8 cellular contexts compared by ENCODE assay signal in the genomic region with DNA sequence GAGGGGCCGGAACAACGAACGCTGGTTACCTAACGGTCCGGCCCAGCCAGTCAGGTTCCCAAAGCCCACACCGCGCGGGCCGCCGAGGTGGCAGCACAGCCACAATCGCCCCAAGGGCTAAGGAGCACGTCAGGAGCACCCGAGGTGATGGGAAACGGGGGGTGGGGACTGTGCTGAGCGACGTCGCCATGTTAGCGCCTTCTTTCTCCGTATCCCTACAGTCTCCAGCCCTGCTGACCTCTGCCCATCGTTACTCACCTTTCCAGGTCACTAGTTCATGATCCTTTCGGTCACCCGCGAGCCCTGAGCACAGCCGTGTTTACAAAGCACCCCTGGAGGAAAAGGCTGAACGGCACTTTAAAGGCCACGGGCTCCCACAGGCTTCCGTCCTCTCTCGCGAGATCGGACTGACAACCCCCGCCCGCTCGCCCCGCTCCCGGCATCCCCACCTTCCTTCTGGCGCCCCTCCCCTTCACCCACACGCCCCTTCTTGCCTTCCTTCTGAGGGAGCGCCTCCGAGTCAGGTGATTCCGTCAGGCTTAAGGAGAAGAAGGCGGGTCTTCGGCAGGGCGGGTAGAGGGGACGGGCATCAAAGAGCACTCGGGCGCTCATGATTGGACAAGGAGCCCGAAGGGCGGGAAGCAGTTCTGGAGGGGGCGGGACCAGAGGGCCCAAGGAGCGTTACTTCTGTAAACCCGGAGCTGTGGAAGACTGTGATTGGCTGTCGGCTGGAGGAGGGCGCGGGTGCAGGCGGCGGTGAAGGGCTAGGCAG. TPM values are rescaled to one million over a fixed set of nuclear protein-coding genes. Genes with fewer than 3 reads are reported as not detected.
DNase-seq lines count a peak whose midpoint lies in the region; ATAC-seq, FAIRE-seq and TF ChIP-seq lines count a peak whose summit lies in the region.

A gene with protein sequence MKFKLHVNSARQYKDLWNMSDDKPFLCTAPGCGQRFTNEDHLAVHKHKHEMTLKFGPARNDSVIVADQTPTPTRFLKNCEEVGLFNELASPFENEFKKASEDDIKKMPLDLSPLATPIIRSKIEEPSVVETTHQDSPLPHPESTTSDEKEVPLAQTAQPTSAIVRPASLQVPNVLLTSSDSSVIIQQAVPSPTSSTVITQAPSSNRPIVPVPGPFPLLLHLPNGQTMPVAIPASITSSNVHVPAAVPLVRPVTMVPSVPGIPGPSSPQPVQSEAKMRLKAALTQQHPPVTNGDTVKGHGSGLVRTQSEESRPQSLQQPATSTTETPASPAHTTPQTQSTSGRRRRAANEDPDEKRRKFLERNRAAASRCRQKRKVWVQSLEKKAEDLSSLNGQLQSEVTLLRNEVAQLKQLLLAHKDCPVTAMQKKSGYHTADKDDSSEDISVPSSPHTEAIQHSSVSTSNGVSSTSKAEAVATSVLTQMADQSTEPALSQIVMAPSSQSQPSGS (minus strand): TSS at position 412 of the 772 bp plus-strand sequence. CDS start 31,760 bp downstream, outside the sequence.

- no peak for TF ChIP-seq CTCF in AG04450 (IDR thresholded peaks at IDR 0.05; ENCODE audit: low read depth, low read length)
- no peak for TF ChIP-seq CTCF in WTC11 (IDR thresholded peaks at IDR 0.05)
- peak; percentile 11 for TF ChIP-seq CTCF in cardiac fibroblast (IDR thresholded peaks at IDR 0.05; ENCODE audit: low read depth, low read length)

- peaks cover 10% of the 10 kb centered on the region for H3K4me1 Mint-ChIP-seq in WTC11

- ATAC-seq in GM18909 (IDR thresholded peaks at IDR 0.05; ENCODE audit: poor library complexity, unreplicated experiment) = peak; percentile 97
- peak; percentile 94 for ATAC-seq in HG03175 (IDR thresholded peaks at IDR 0.05; ENCODE audit: unreplicated experiment)
- ATAC-seq in WTC11 = peak; percentile 96

- H3K4me1 ChIP-seq in small intestine (ENCODE audit: control insufficient read depth in 2 of 2, insufficient read depth in 1 of 2, low read depth in 1 of 2, low read length in 1 of 2) = no peaks in the 10 kb centered on the region

- no peaks in the 10 kb centered on the region; the same call in 1 of the 2 replicates for H3K9me3 Mint-ChIP-seq in WTC11

- POLR2A ChIA-PET in AG04450 (lab: Yijun Ruan, JAX) (interaction anchor here (0.6 to 1.0 kb wide), 5 partner anchors 13 to 389 kb away, joined by 3 to 6 read pairs (median 4); a partner anchor contains a TSS), WTC11 (lab: Charles Lee) (interaction anchor here (0.7 to 1.3 kb wide), 6 partner anchors 11 to 831 kb away, joined by 3 to 10 read pairs (median 3); a partner anchor contains a TSS)

- no peaks in the 10 kb centered on the region for H3K27me3 Mint-ChIP-seq in WTC11 (ENCODE audit: low read depth)

- peak within 1 kb of the TSS; percentile 100 for H3K4me3 ChIP-seq in AG04450 (ENCODE audit: low read depth, low read length)
- peak within 1 kb of the TSS; percentile 79 to 99 for H3K4me3 ChIP-seq in cardiac fibroblast (replicated peaks in 1 of 2; ENCODE audit: low read depth in 2 of 2, low read length in 2 of 2)
- H3K4me3 ChIP-seq in small intestine (ENCODE audit: low read depth in 1 of 2, low read length in 2 of 2) = peak within 1 kb of the TSS; percentile 73 to 81

- H3K9me3 ChIP-seq in AG04450 (ENCODE audit: control insufficient read depth, insufficient read depth, low read length) (peaks cover 3% of the 10 kb centered on the region; the same call in 1 of the 2 replicates), small intestine (ENCODE audit: control insufficient read depth, low read depth) (no peaks in the 10 kb centered on the region)

- peak within 1 kb of the TSS; percentile 100 for H3K4me3 Mint-ChIP-seq in WTC11

- H3K27ac ChIP-seq in AG04450 (ENCODE audit: low read depth, low read length) = peak within 1 kb of the TSS; percentile 89
- H3K27ac ChIP-seq in small intestine (ENCODE audit: low read depth in 1 of 2, low read length in 1 of 2) = peak within 1 kb of the TSS; percentile 75 to 95

- DNase-seq in AG04450 (ENCODE audit: low read depth, low spot score) (peak; percentile 100), NCI-H226 (peak; percentile 99), WTC11 (ENCODE audit: low spot score) (peak; percentile 99), cardiac fibroblast (ENCODE audit: low read depth in 2 of 2) (peak; percentile 100), iPS-NIHi11 (ENCODE audit: low spot score) (peak; percentile 93), small intestine (peak; percentile 100)

- H3K27ac Mint-ChIP-seq in WTC11 = peak within 1 kb of the TSS; percentile 100

- 0 to 1% (median 1%) methylated on average over 48 to 56 of the region's 56 CpGs for WGBS in small intestine, 3 donors

- FAIRE-seq in small intestine (lab: Jason Lieb, UNC) = peak; percentile 95

- H3K36me3 Mint-ChIP-seq in WTC11 = peaks cover 3% of the 10 kb centered on the region; the same call in 1 of the 2 replicates

- H3K27me3 ChIP-seq in AG04450 (ENCODE audit: control insufficient read depth, insufficient read depth, low read length) = no peaks in the 10 kb centered on the region
- no peaks in the 10 kb centered on the region for H3K27me3 ChIP-seq in small intestine (ENCODE audit: control insufficient read depth in 2 of 2, insufficient read depth in 2 of 2, low read length in 2 of 2)

- CTCF ChIA-PET in AG04450 (lab: Charles Lee) (interaction anchor here (0.6 to 1.2 kb wide), 4 partner anchors 9 to 926 kb away, joined by 3 to 5 read pairs (median 4); no protein-coding TSS in a partner anchor), WTC11 (lab: Charles Lee) (interaction anchor here (0.6 to 1.4 kb wide), 12 partner anchors 13 to 846 kb away, joined by 3 to 7 read pairs (median 3); a partner anchor contains a TSS)

- H3K36me3 ChIP-seq in small intestine (ENCODE audit: control insufficient read depth in 2 of 2, insufficient read depth in 2 of 2, low read length in 2 of 2) = peaks cover 0 to 2% of the 10 kb centered on the region in 2 donors

TF ChIP-seq in WTC11, 78 proteins besides CTCF, POLR2A, EP300 and RAD21 (continues in another document):
- TF ChIP-seq JUN (CRISPR knock-in tag; IDR thresholded peaks at IDR 0.05) (no peak), FOXJ3 (CRISPR knock-in tag; IDR thresholded peaks at IDR 0.05; ENCODE audit: borderline replicate concordance) (no peak)
- TF ChIP-seq, protein P1, sequence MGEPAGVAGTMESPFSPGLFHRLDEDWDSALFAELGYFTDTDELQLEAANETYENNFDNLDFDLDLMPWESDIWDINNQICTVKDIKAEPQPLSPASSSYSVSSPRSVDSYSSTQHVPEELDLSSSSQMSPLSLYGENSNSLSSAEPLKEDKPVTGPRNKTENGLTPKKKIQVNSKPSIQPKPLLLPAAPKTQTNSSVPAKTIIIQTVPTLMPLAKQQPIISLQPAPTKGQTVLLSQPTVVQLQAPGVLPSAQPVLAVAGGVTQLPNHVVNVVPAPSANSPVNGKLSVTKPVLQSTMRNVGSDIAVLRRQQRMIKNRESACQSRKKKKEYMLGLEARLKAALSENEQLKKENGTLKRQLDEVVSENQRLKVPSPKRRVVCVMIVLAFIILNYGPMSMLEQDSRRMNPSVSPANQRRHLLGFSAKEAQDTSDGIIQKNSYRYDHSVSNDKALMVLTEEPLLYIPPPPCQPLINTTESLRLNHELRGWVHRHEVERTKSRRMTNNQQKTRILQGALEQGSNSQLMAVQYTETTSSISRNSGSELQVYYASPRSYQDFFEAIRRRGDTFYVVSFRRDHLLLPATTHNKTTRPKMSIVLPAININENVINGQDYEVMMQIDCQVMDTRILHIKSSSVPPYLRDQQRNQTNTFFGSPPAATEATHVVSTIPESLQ (CRISPR knock-in tag; IDR thresholded peaks at IDR 0.05) = 0 out of 2 replicates have a peak, but pooled peaks have one; percentile 57
- TF ChIP-seq, protein P2, sequence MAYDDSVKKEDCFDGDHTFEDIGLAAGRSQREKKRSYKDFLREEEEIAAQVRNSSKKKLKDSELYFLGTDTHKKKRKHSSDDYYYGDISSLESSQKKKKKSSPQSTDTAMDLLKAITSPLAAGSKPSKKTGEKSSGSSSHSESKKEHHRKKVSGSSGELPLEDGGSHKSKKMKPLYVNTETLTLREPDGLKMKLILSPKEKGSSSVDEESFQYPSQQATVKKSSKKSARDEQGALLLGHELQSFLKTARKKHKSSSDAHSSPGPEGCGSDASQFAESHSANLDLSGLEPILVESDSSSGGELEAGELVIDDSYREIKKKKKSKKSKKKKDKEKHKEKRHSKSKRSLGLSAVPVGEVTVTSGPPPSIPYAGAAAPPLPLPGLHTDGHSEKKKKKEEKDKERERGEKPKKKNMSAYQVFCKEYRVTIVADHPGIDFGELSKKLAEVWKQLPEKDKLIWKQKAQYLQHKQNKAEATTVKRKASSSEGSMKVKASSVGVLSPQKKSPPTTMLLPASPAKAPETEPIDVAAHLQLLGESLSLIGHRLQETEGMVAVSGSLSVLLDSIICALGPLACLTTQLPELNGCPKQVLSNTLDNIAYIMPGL (CRISPR knock-in tag; IDR thresholded peaks at IDR 0.05) = peak; percentile 72; the same call in 1 of the 2 replicates
- TF ChIP-seq, protein P3, sequence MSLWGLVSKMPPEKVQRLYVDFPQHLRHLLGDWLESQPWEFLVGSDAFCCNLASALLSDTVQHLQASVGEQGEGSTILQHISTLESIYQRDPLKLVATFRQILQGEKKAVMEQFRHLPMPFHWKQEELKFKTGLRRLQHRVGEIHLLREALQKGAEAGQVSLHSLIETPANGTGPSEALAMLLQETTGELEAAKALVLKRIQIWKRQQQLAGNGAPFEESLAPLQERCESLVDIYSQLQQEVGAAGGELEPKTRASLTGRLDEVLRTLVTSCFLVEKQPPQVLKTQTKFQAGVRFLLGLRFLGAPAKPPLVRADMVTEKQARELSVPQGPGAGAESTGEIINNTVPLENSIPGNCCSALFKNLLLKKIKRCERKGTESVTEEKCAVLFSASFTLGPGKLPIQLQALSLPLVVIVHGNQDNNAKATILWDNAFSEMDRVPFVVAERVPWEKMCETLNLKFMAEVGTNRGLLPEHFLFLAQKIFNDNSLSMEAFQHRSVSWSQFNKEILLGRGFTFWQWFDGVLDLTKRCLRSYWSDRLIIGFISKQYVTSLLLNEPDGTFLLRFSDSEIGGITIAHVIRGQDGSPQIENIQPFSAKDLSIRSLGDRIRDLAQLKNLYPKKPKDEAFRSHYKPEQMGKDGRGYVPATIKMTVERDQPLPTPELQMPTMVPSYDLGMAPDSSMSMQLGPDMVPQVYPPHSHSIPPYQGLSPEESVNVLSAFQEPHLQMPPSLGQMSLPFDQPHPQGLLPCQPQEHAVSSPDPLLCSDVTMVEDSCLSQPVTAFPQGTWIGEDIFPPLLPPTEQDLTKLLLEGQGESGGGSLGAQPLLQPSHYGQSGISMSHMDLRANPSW (CRISPR knock-in tag; conservative IDR thresholded peaks at IDR 0.05; ENCODE audit: low read depth) = no peak
- TF ChIP-seq, protein P4, sequence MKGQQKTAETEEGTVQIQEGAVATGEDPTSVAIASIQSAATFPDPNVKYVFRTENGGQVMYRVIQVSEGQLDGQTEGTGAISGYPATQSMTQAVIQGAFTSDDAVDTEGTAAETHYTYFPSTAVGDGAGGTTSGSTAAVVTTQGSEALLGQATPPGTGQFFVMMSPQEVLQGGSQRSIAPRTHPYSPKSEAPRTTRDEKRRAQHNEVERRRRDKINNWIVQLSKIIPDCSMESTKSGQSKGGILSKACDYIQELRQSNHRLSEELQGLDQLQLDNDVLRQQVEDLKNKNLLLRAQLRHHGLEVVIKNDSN (CRISPR knock-in tag; IDR thresholded peaks at IDR 0.05) = peak; percentile 73; the same call in 1 of the 2 replicates

RNA-seq across cellular contexts. Expression of the gene that starts here (rescaled TPM):
- polyA plus RNA-seq in AG04450 (2011; rRNA removed) (61.1 and 70.1 TPM in 2 replicates), small intestine (10 to 100 TPM; 11.6 to 15.0 (median 11.6) TPM)
- 103 and 112 TPM in 2 replicates for polyA minus RNA-seq in AG04450 (2011; rRNA and poly(A)+ RNA removed)
- total RNA-seq in WTC11 (2021) = 39.9 to 42.5 TPM (median 42.0 TPM) in 3 replicates

Comparison
In these comparisons a context has a peak if more than half of its experiments do, and no peak if none do; other contexts are left out.
1. Peak in every context shown above with its lines: DNase-seq, ATAC-seq, H3K4me3 ChIP-seq and H3K27ac ChIP-seq.